In the genomic region with DNA sequence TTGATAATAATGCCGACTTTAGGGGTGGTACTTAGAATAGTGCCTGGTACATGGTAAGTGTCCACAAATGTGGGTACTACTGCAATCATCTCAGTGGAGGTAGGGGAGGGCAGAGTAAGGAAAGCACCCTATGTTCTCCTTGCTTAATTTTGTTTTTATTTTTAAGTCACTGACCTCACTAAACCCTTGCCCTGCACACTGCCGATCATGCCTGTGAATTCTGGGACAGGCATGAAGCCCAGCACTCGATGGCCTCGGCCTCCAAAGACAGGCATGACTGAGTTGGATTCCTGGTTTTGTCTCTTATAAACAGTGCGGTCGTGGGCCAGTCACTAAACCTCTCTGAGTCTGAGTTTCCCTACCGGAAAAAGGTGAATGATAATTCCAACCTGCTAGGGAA, we compare ENCODE assay signal across 1 cellular context.
TF ChIP-seq lines count a peak whose summit lies in the region.

No MANE protein-coding gene starts in this region.

TF ChIP-seq in H1, 55 proteins besides CTCF, POLR2A, EP300 and RAD21:
- TF ChIP-seq SIRT6 (IDR thresholded peaks at IDR 0.05; ENCODE audit: low read length) (no peak), BCL11A (IDR thresholded peaks at IDR 0.05; ENCODE audit: low read depth in 2 of 2, low read length in 2 of 2) (no peak), SIX5 (IDR thresholded peaks at IDR 0.05; ENCODE audit: low read depth, low read length) (no peak), GTF2F1 (IDR thresholded peaks at IDR 0.05; ENCODE audit: borderline replicate concordance, low read depth, low read length) (no peak), SUZ12 (IDR thresholded peaks at IDR 0.05; ENCODE audit: low read length) (no peak), ASH2L (IDR thresholded peaks at IDR 0.05; ENCODE audit: low read length) (no peak), TBP (IDR thresholded peaks at IDR 0.05; ENCODE audit: low read depth, low read length) (no peak), TAF7 (optimal IDR thresholded peaks at IDR 0.05; ENCODE audit: borderline replicate concordance, low read depth, low read length) (no peak), JUND (IDR thresholded peaks at IDR 0.05; ENCODE audit: low read length) (no peak), CBX5 (IDR thresholded peaks at IDR 0.05; ENCODE audit: low read depth, low read length) (no peak), FOSL1 (IDR thresholded peaks at IDR 0.05; ENCODE audit: insufficient read depth, low read depth, low read length) (no peak)
- TF ChIP-seq, protein P1, sequence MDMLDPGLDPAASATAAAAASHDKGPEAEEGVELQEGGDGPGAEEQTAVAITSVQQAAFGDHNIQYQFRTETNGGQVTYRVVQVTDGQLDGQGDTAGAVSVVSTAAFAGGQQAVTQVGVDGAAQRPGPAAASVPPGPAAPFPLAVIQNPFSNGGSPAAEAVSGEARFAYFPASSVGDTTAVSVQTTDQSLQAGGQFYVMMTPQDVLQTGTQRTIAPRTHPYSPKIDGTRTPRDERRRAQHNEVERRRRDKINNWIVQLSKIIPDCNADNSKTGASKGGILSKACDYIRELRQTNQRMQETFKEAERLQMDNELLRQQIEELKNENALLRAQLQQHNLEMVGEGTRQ (IDR thresholded peaks at IDR 0.05; ENCODE audit: low read length) = no peak
